Comparison of ENCODE assay signal across 8 cellular contexts in genomic region chr11:95790933-95791247, GRCh38. TPM values are rescaled to one million over a fixed set of nuclear protein-coding genes. Genes with fewer than 3 reads are reported as not detected.
DNase-seq lines count a peak whose midpoint lies in the region; ATAC-seq and TF ChIP-seq lines count a peak whose summit lies in the region.

No MANE protein-coding gene starts in this region.

- H3K27me3 ChIP-seq in CD4-positive, CD25-positive, alpha-beta regulatory T cell (ENCODE audit: control insufficient read depth, insufficient read depth, low read length) = no peaks in the 10 kb centered on the region
- no peaks in the 10 kb centered on the region for H3K27me3 ChIP-seq in GM23338 (ENCODE audit: insufficient read depth)
- no peaks in the 10 kb centered on the region for H3K27me3 ChIP-seq in left lung

- peaks cover 16% of the 10 kb centered on the region for H3K36me3 Mint-ChIP-seq in CD4-positive, CD25-positive, alpha-beta regulatory T cell
- H3K36me3 Mint-ChIP-seq in GM23338 (ENCODE audit: low read depth) = peaks cover 25% of the 10 kb centered on the region
- peaks cover 39% of the 10 kb centered on the region for H3K36me3 Mint-ChIP-seq in dendritic cell treated with granulocyte-macrophage colony-stimulating factor and Interleukin-4, amounts not matched to agents 40 ng/mL and 50 ng/mL, for 4 days (ENCODE audit: low read depth)

- peaks cover 15 to 73% (median 59%) of the 10 kb centered on the region in 4 donors for H3K4me1 Mint-ChIP-seq in CD4-positive, CD25-positive, alpha-beta regulatory T cell
- peaks cover 37% of the 10 kb centered on the region for H3K4me1 Mint-ChIP-seq in GM23338
- peaks cover 31% of the 10 kb centered on the region for H3K4me1 Mint-ChIP-seq in dendritic cell treated with granulocyte-macrophage colony-stimulating factor and Interleukin-4, amounts not matched to agents 40 ng/mL and 50 ng/mL, for 4 days (ENCODE audit: low read depth)

- H3K27me3 Mint-ChIP-seq in CD4-positive, CD25-positive, alpha-beta regulatory T cell = peaks cover 10% of the 10 kb centered on the region
- H3K27me3 Mint-ChIP-seq in GM23338 (ENCODE audit: insufficient read depth, low read depth, poor library complexity) = peaks cover 8% of the 10 kb centered on the region
- no peaks in the 10 kb centered on the region for H3K27me3 Mint-ChIP-seq in dendritic cell treated with granulocyte-macrophage colony-stimulating factor and Interleukin-4, amounts not matched to agents 40 ng/mL and 50 ng/mL, for 4 days

- peak overlapping the region; percentile 100 for H3K27ac ChIP-seq in CD4-positive, CD25-positive, alpha-beta regulatory T cell (ENCODE audit: insufficient read depth, low read length, poor library complexity, severe bottlenecking)
- H3K27ac ChIP-seq in GM23338 (ENCODE audit: low read depth) = peak overlapping the region; percentile 98
- H3K27ac ChIP-seq in left lung = peak overlapping the region; percentile 98 to 100

- peak overlapping the region; percentile 96 to 100 (median 99) for H3K4me3 Mint-ChIP-seq in CD4-positive, CD25-positive, alpha-beta regulatory T cell
- H3K4me3 Mint-ChIP-seq in GM23338 = peak overlapping the region; percentile 98
- H3K4me3 Mint-ChIP-seq in dendritic cell treated with granulocyte-macrophage colony-stimulating factor and Interleukin-4, amounts not matched to agents 40 ng/mL and 50 ng/mL, for 4 days = peak overlapping the region; percentile 99

- H3K4me1 ChIP-seq in CD4-positive, CD25-positive, alpha-beta regulatory T cell (ENCODE audit: control insufficient read depth, insufficient read depth, low read length, poor library complexity, severe bottlenecking) = peaks cover 48% of the 10 kb centered on the region
- H3K4me1 ChIP-seq in GM23338 (ENCODE audit: insufficient read depth) (peaks cover 17% of the 10 kb centered on the region), left lung (peaks cover 12 to 35% of the 10 kb centered on the region in 2 donors)

- H3K4me3 ChIP-seq in CD4-positive, CD25-positive, alpha-beta regulatory T cell (ENCODE audit: low read depth, low read length) = peak overlapping the region; percentile 92
- H3K4me3 ChIP-seq in GM23338 (peak overlapping the region; percentile 92), left lung (peak overlapping the region; percentile 93 to 95)

- TF ChIP-seq CTCF in GM23338 (conservative IDR thresholded peaks at IDR 0.05; ENCODE audit: low read depth in 2 of 2) (no peak), left lung (IDR thresholded peaks at IDR 0.05) (no peak)

- DNase-seq in CD4-positive, CD25-positive, alpha-beta regulatory T cell = peak; percentile 35 to 80 (median 49)
- DNase-seq in GM23338 (ENCODE audit: low spot score) = peak; percentile 86
- DNase-seq in NCI-H2171 treated with DMSO at 0.1 percent for 48 hours (lab: John Stamatoyannopoulos, UW) = peak; percentile 68
- peak; percentile 17 for DNase-seq in activated CD4-positive, alpha-beta T cell treated with anti-CD3 and anti-CD28 coated beads for 1 hour
- DNase-seq in left lung = peak; percentile 81 to 83
- DNase-seq in stimulated activated CD4-positive, alpha-beta T cell treated with anti-CD3 and anti-CD28 coated beads, Interleukin-4, amount 100 ng/mL, for 1 hour = peak; percentile 49

- peaks cover 17% of the 10 kb centered on the region for H3K36me3 ChIP-seq in CD4-positive, CD25-positive, alpha-beta regulatory T cell (ENCODE audit: control insufficient read depth, insufficient read depth, low read length)
- H3K36me3 ChIP-seq in GM23338 (ENCODE audit: insufficient read depth) = peaks cover 7% of the 10 kb centered on the region
- peaks cover 0 to 16% of the 10 kb centered on the region in 2 donors for H3K36me3 ChIP-seq in left lung

- no peaks in the 10 kb centered on the region for H3K9me3 Mint-ChIP-seq in CD4-positive, CD25-positive, alpha-beta regulatory T cell
- H3K9me3 Mint-ChIP-seq in GM23338 = 0 out of 3 replicates have a peak, but pooled peaks cover 4% of the 10 kb centered on the region
- H3K9me3 Mint-ChIP-seq in dendritic cell treated with granulocyte-macrophage colony-stimulating factor and Interleukin-4, amounts not matched to agents 40 ng/mL and 50 ng/mL, for 4 days = no peaks in the 10 kb centered on the region

- H2AFZ ChIP-seq in GM23338 = peak overlapping the region; percentile 50; the same call in 1 of the 2 replicates

- no peaks in the 10 kb centered on the region for H3K9me2 ChIP-seq in GM23338 (ENCODE audit: insufficient read depth)

- H3K9me3 ChIP-seq in CD4-positive, CD25-positive, alpha-beta regulatory T cell (ENCODE audit: control insufficient read depth in 2 of 2, low read length in 2 of 2) = no peaks in the 10 kb centered on the region
- no peaks in the 10 kb centered on the region for H3K9me3 ChIP-seq in left lung

- H3F3A ChIP-seq in GM23338 (replicated peaks; ENCODE audit: low read depth) = 0 out of 2 replicates have a peak, but pooled peaks cover 5% of the 10 kb centered on the region

- H3K27ac Mint-ChIP-seq in CD4-positive, CD25-positive, alpha-beta regulatory T cell = peak overlapping the region; percentile 100
- H3K27ac Mint-ChIP-seq in GM23338 = peak overlapping the region; percentile 100
- peak overlapping the region; percentile 100 for H3K27ac Mint-ChIP-seq in dendritic cell treated with granulocyte-macrophage colony-stimulating factor and Interleukin-4, amounts not matched to agents 40 ng/mL and 50 ng/mL, for 4 days

- no peak for ATAC-seq in CD4-positive, CD25-positive, alpha-beta regulatory T cell (ENCODE audit: low read depth in 2 of 2)
- ATAC-seq in GM23338 (peak; percentile 7), left lung (peak; percentile 44), HG03521 (IDR thresholded peaks at IDR 0.05; ENCODE audit: unreplicated experiment) (no peak)

- peak overlapping the region; percentile 91 for H3K4me2 ChIP-seq in GM23338

- H4K20me1 ChIP-seq in GM23338 (replicated peaks; ENCODE audit: insufficient read depth) = peaks cover 25% of the 10 kb centered on the region; the same call in 1 of the 2 replicates

- H3K79me2 ChIP-seq in GM23338 (replicated peaks; ENCODE audit: insufficient read depth) = peaks cover 69% of the 10 kb centered on the region

- intact Hi-C loops in dendritic cell treated with granulocyte-macrophage colony-stimulating factor and Interleukin-4, amounts not matched to agents 40 ng/mL and 50 ng/mL, for 4 days (cut with micrococcal nuclease) = no loop called here
- intact Hi-C loops in left lung (cut with DNase I) = no loop called here

TF ChIP-seq in GM23338, 12 proteins besides CTCF, POLR2A, EP300 and RAD21 (continues in another document):
- TF ChIP-seq CREB1 (CRISPR knock-in tag; IDR thresholded peaks at IDR 0.05; ENCODE audit: low read depth) (no peak), ZNF331 (CRISPR knock-in tag; IDR thresholded peaks at IDR 0.05; ENCODE audit: low read depth) (no peak)

RNA-seq across cellular contexts. Expression of gene CEP57, which starts 0.6 kb away (rescaled TPM):
- 67.7 TPM for total RNA-seq in CD4-positive, CD25-positive, alpha-beta regulatory T cell
- polyA plus RNA-seq in CD4-positive, CD25-positive, alpha-beta regulatory T cell = 10 to 100 TPM; 51.6 to 69.9 (median 59.3) TPM
- 71.2 and 76.2 TPM in 2 replicates for total RNA-seq in GM23338 (2014; rRNA removed; shearing (Covaris generic))
- 99.4 and 124 TPM in 2 replicates for polyA plus RNA-seq in GM23338 (2016; fragmentation: Nextera tagmentation; extraction: Ambion mirVana)
- total RNA-seq in left lung = 10 to 100 TPM; 28.3 to 37.1 TPM

RNA-seq across cellular contexts. Expression of gene FAM76B, which starts 1.3 kb away (rescaled TPM):
- total RNA-seq in CD4-positive, CD25-positive, alpha-beta regulatory T cell = 72.7 TPM
- 10 to 100 TPM; 12.8 to 21.0 (median 13.5) TPM for polyA plus RNA-seq in CD4-positive, CD25-positive, alpha-beta regulatory T cell
- total RNA-seq in GM23338 (2014; rRNA removed; shearing (Covaris generic)) = 37.9 and 41.7 TPM in 2 replicates
- 15.6 and 21.1 TPM in 2 replicates for polyA plus RNA-seq in GM23338 (2016; fragmentation: Nextera tagmentation; extraction: Ambion mirVana)
- 10 to 100 TPM; 13.6 to 23.7 TPM for total RNA-seq in left lung

Comparison
In these comparisons a context has a peak if more than half of its experiments do, and no peak if none do; other contexts are left out.
1. ATAC-seq: peak in GM23338 (single experiment) and left lung (single experiment); none in CD4-positive, CD25-positive, alpha-beta regulatory T cell (0 of 2) and HG03521 (single experiment).
2. DNase-seq: peak in every context shown above with its lines; median percentile 86 in GM23338; 82 in left lung; 68 in NCI-H2171 treated with DMSO at 0.1 percent for 48 hours; 49 in CD4-positive, CD25-positive, alpha-beta regulatory T cell; 49 in stimulated activated CD4-positive, alpha-beta T cell treated with anti-CD3 and anti-CD28 coated beads, Interleukin-4, amount 100 ng/mL, for 1 hour; 17 in activated CD4-positive, alpha-beta T cell treated with anti-CD3 and anti-CD28 coated beads for 1 hour.
3. Peak in every context shown above with its lines, with median percentiles within 50 percentile points of each other: H3K27ac ChIP-seq, H3K4me3 ChIP-seq, H3K27ac Mint-ChIP-seq and H3K4me3 Mint-ChIP-seq.